Comparison of ENCODE assay signal across 24 cellular contexts in the genomic region with DNA sequence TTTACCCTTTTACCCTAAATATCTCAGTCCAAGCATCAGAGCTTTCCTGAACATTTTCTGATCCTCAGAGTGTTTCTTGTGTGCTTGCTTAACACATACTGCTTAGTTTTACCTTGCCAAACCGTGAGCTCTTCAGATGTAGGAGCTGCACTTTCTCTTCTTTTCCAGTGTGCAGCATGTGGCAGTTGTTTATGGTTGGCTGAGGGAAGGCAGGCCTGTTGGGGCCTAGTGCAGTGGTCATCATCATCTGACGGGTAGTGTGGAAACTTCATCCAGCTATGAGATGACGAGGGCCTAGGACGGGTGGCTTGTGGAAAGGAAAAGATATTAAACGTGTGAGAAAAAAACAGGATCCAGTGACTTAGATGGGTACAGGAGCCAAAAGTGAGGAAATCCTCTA. TPM values are rescaled to one million over a fixed set of nuclear protein-coding genes. Genes with fewer than 3 reads are reported as not detected.
"Had no signal": no experiment of that assay in that cellular context is flagged by ENCODE, and none has a peak within 500 bp of the region (broad histone marks: within the 10 kb centered on the region; RNA-seq: fewer than 3 reads in every experiment).

No MANE protein-coding gene starts in this region.

- FAIRE-seq: endothelial cell of umbilical vein, kidney, small intestine had no signal

- H3K36me3 ChIP-seq: colonic mucosa, transverse colon had no signal

- H3K4me3 ChIP-seq: colonic mucosa, hepatocyte, lung, right atrium auricular region, testis, transverse colon had no signal

- H3K27me3 ChIP-seq: colonic mucosa, foreskin keratinocyte, hepatocyte, right atrium auricular region, testis, transverse colon had no signal

- H3K4me1 Mint-ChIP-seq: endodermal cell, naive B cell, nephron had no signal

- H3K4me1 ChIP-seq: colonic mucosa, foreskin keratinocyte, right atrium auricular region, testis, transverse colon had no signal

- H3K27ac Mint-ChIP-seq: endodermal cell, nephron had no signal

- H3K4me3 Mint-ChIP-seq: endodermal cell; naive B cell; nephron; stimulated activated naive CD8-positive, alpha-beta T cell treated with anti-CD3 and anti-CD28 coated beads, Interleukin-15, Interleukin-2, amounts not matched to agents 100 ng/mL and 50 ng/mL, for 24 hours had no signal

- ATAC-seq: foreskin keratinocyte, left colon, left ventricle myocardium superior had no signal

- DNase-seq: colonic mucosa; dermis blood vessel endothelial cell; endodermal cell; erythroblast; foreskin keratinocyte; head of caudate nucleus; kidney; left colon; left ventricle myocardium superior; mesendoderm; naive B cell; posterior cingulate gyrus; small intestine; stimulated activated CD4-positive, alpha-beta T cell treated with anti-CD3 and anti-CD28 coated beads, Interleukin-12 subunit alpha, Interleukin-12 subunit beta, amount 100 ng/mL, for 4 hours; stimulated activated CD4-positive, alpha-beta T cell treated with anti-CD3 and anti-CD28 coated beads, Interleukin-2, amount 100 ng/mL, for 48 hours; testis; transverse colon had no signal

- H3K27ac ChIP-seq: colonic mucosa, foreskin keratinocyte, hepatocyte, right atrium auricular region, testis had no signal

- H3K9me3 Mint-ChIP-seq: naive B cell; nephron; stimulated activated naive CD8-positive, alpha-beta T cell treated with anti-CD3 and anti-CD28 coated beads, Interleukin-15, Interleukin-2, amounts not matched to agents 100 ng/mL and 50 ng/mL, for 24 hours had no signal

- H3K27me3 Mint-ChIP-seq: naive B cell; stimulated activated naive CD8-positive, alpha-beta T cell treated with anti-CD3 and anti-CD28 coated beads, Interleukin-15, Interleukin-2, amounts not matched to agents 100 ng/mL and 50 ng/mL, for 24 hours had no signal

RNA-seq across cellular contexts. Expression of gene RAB39B, which starts 26.6 kb away (rescaled TPM):
- total RNA-seq: endothelial cell of umbilical vein, foreskin keratinocyte, left ventricle myocardium superior, pulmonary artery endothelial cell had no signal
